15 cellular contexts compared by ENCODE assay signal in the genomic region with DNA sequence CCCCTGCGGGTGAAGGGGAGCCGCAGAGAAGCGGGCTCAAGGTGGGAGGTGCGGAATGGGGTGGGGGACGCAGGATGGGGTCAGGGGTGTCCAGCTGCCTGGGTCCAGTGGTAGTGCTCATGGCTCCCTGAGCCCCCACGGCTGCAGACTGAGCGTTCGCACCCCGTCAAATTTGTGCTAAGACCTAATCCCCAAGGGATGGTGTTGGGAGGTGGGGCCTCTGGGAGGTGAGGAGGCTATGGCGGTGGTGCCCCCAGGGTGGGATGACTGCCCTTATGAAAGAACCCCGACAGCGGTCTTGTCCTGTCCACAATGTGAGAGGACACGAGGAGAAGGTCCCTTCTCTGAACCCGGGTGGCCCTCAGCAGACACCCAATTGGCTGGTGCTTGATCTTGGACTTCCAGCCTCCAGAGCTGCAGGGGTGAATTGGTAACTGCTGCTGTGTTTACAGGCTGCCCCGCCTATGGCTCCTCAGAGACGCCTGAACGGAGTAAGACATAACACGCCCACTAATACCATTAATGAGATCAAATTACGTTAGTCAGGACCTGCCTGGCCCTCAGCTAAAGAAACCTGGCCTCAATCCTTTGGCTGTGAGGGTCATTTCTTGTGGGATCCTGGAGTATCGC. TPM values are rescaled to one million over a fixed set of nuclear protein-coding genes. Genes with fewer than 3 reads are reported as not detected.
A peak's percentile ranks its signal among the peaks of the same experiment; 100 is the strongest.
DNase-seq lines count a peak whose midpoint lies in the region; ATAC-seq and TF ChIP-seq lines count a peak whose summit lies in the region.
"Had no signal": no experiment of that assay in that cellular context is flagged by ENCODE, and none has a peak within 500 bp of the region (broad histone marks: within the 10 kb centered on the region; RNA-seq: fewer than 3 reads in every experiment).

No MANE protein-coding gene starts in this region.

- H3K4me3 ChIP-seq in sigmoid colon: no peak overlapping the region
- no peak overlapping the region for H3K4me3 ChIP-seq in coronary artery
- H3K4me3 ChIP-seq: SJSA1 had no signal

- H3K9me3 ChIP-seq in sigmoid colon: no peaks in the 10 kb centered on the region
- H3K9me3 ChIP-seq: SJSA1 had no signal

- WGBS in sigmoid colon, 2 donors: 80 to 89% methylated on average over 20 of the region's 20 CpGs

- TF ChIP-seq EP300 in sigmoid colon (IDR thresholded peaks at IDR 0.05): no peak

- no peak for DNase-seq in HFFc6
- DNase-seq in NCI-H748 (lab: John Stamatoyannopoulos, UW; ENCODE audit: unreplicated experiment): peak; percentile 82
- DNase-seq in glutamatergic neuron: no peak
- peak; percentile 60 for DNase-seq in sigmoid colon
- DNase-seq in coronary artery (ENCODE audit: low spot score): no peak
- no peak for DNase-seq in NCI-H2107 (lab: John Stamatoyannopoulos, UW)
- DNase-seq in stimulated activated naive B cell treated with anti-CD40 and anti-IgM and Interleukin-4, amounts not matched to agents 10 μg/mL and 1 μg/mL and 100 μg/mL, for 72 hours: no peak
- DNase-seq: activated B cell treated with CpG ODN at 0.5 μM for 24 hours, activated T-cell treated with anti-CD3 and anti-CD28 coated beads for 4 hours, HCEC 1CT, NCI-H1417, NCI-H774 had no signal

- peaks cover 0 to 32% (median 28%) of the 10 kb centered on the region in 4 donors for H3K4me1 ChIP-seq in sigmoid colon

- peaks cover 31% of the 10 kb centered on the region for H3K4me1 Mint-ChIP-seq in HFFc6 (ENCODE audit: low read depth)
- H3K4me1 Mint-ChIP-seq in glutamatergic neuron (ENCODE audit: low read depth, unreplicated experiment): peaks cover 38% of the 10 kb centered on the region
- H3K4me1 Mint-ChIP-seq in stimulated activated naive B cell treated with anti-CD40 and anti-IgM and Interleukin-4, amounts not matched to agents 10 μg/mL and 1 μg/mL and 100 μg/mL, for 72 hours: no peaks in the 10 kb centered on the region
- H3K4me1 Mint-ChIP-seq: activated B cell treated with CpG ODN at 0.5 μM for 24 hours had no signal

- no peak for ATAC-seq in GM18498 (IDR thresholded peaks at IDR 0.05; ENCODE audit: unreplicated experiment)
- ATAC-seq in stimulated activated naive B cell treated with anti-CD40 and anti-IgM and Interleukin-4, amounts not matched to agents 10 μg/mL and 1 μg/mL and 100 μg/mL, for 72 hours (replicated peaks): no peak
- ATAC-seq: CD8-positive, alpha-beta T cell had no signal

- H3K36me3 ChIP-seq in sigmoid colon: no peaks in the 10 kb centered on the region

- H3K27me3 ChIP-seq in sigmoid colon: no peaks in the 10 kb centered on the region
- H3K27me3 ChIP-seq: SJSA1 had no signal

- H3K4me3 Mint-ChIP-seq in HFFc6 (no peak overlapping the region), glutamatergic neuron (ENCODE audit: unreplicated experiment) (peak overlapping the region; percentile 71)
- H3K4me3 Mint-ChIP-seq in stimulated activated naive B cell treated with anti-CD40 and anti-IgM and Interleukin-4, amounts not matched to agents 10 μg/mL and 1 μg/mL and 100 μg/mL, for 72 hours: no peak overlapping the region
- H3K4me3 Mint-ChIP-seq: activated B cell treated with CpG ODN at 0.5 μM for 24 hours; CD8-positive, alpha-beta T cell had no signal

- H3K36me3 Mint-ChIP-seq in HFFc6 (ENCODE audit: low read depth): peaks cover 4% of the 10 kb centered on the region; the same call in 1 of the 2 replicates
- H3K36me3 Mint-ChIP-seq in glutamatergic neuron (ENCODE audit: unreplicated experiment): no peaks in the 10 kb centered on the region
- no peaks in the 10 kb centered on the region for H3K36me3 Mint-ChIP-seq in stimulated activated naive B cell treated with anti-CD40 and anti-IgM and Interleukin-4, amounts not matched to agents 10 μg/mL and 1 μg/mL and 100 μg/mL, for 72 hours
- H3K36me3 Mint-ChIP-seq: CD8-positive, alpha-beta T cell had no signal

- TF ChIP-seq CTCF in HFFc6 (IDR thresholded peaks at IDR 0.05): no peak
- TF ChIP-seq CTCF in glutamatergic neuron (IDR thresholded peaks at IDR 0.05; ENCODE audit: partially characterized antibody, unreplicated experiment): no peak
- no peak for TF ChIP-seq CTCF in sigmoid colon (IDR thresholded peaks at IDR 0.05)
- no peak for TF ChIP-seq CTCF in coronary artery (IDR thresholded peaks at IDR 0.05)

- H3K27ac Mint-ChIP-seq in HFFc6 (peak overlapping the region; percentile 33; the same call in 1 of the 2 replicates), glutamatergic neuron (ENCODE audit: unreplicated experiment) (peak overlapping the region; percentile 92)
- no peak overlapping the region for H3K27ac Mint-ChIP-seq in stimulated activated naive B cell treated with anti-CD40 and anti-IgM and Interleukin-4, amounts not matched to agents 10 μg/mL and 1 μg/mL and 100 μg/mL, for 72 hours
- H3K27ac Mint-ChIP-seq: activated B cell treated with CpG ODN at 0.5 μM for 24 hours; CD8-positive, alpha-beta T cell had no signal

- H3K9me3 Mint-ChIP-seq in HFFc6: no peaks in the 10 kb centered on the region
- H3K9me3 Mint-ChIP-seq in glutamatergic neuron (ENCODE audit: unreplicated experiment): peaks cover 13% of the 10 kb centered on the region
- H3K9me3 Mint-ChIP-seq in stimulated activated naive B cell treated with anti-CD40 and anti-IgM and Interleukin-4, amounts not matched to agents 10 μg/mL and 1 μg/mL and 100 μg/mL, for 72 hours: peaks cover 4 to 7% of the 10 kb centered on the region in 2 donors

- intact Hi-C loops in sigmoid colon (cut with DNase I): no loop called here

- H3K27ac ChIP-seq in sigmoid colon (peak overlapping the region in 2 of 4 donors; percentile 27 to 29), coronary artery (no peak overlapping the region)
- H3K27ac ChIP-seq: SJSA1 had no signal

- no peak for TF ChIP-seq POLR2A in sigmoid colon (IDR thresholded peaks at IDR 0.05)

- no peaks in the 10 kb centered on the region; the same call in 1 of the 2 replicates for H3K27me3 Mint-ChIP-seq in HFFc6 (ENCODE audit: insufficient read depth)
- H3K27me3 Mint-ChIP-seq in glutamatergic neuron (ENCODE audit: unreplicated experiment): peaks cover 5% of the 10 kb centered on the region
- H3K27me3 Mint-ChIP-seq in stimulated activated naive B cell treated with anti-CD40 and anti-IgM and Interleukin-4, amounts not matched to agents 10 μg/mL and 1 μg/mL and 100 μg/mL, for 72 hours: peaks cover 4 to 5% of the 10 kb centered on the region in 2 donors
- H3K27me3 Mint-ChIP-seq: activated B cell treated with CpG ODN at 0.5 μM for 24 hours had no signal

RNA-seq across cellular contexts. Expression of gene PXDN, which starts 42.6 kb away (rescaled TPM):
- total RNA-seq in HFFc6 (2021; fragmentation: NEBNext Ultra II Directional; extraction: Animal tissue kit (Norgen Biotek cat#: 25700)): 100 to 1,000 TPM; 283 to 403 (median 323) TPM
- total RNA-seq in glutamatergic neuron (ENCODE audit: unreplicated experiment): 226 TPM
- 100 to 1,000 TPM in 1 of 4 donors, 10 to 100 TPM in 3; 34.4 to 126 (median 48.3) TPM for total RNA-seq in sigmoid colon
- 10 to 100 TPM in 1 of 3 donors, 1 to 10 TPM in 2; 1.2 to 13.6 (median 1.8) TPM for polyA plus RNA-seq in sigmoid colon

Comparison
In these comparisons a context has a peak if more than half of its experiments do, and no peak if none do; other contexts are left out.
1. DNase-seq: peak in NCI-H748 (single experiment) and sigmoid colon (single experiment); none in HFFc6 (single experiment), glutamatergic neuron (single experiment), coronary artery (single experiment), NCI-H2107 (single experiment) and stimulated activated naive B cell treated with anti-CD40 and anti-IgM and Interleukin-4, amounts not matched to agents 10 μg/mL and 1 μg/mL and 100 μg/mL, for 72 hours (single experiment).